Comparison of ENCODE assay signal across 20 cellular contexts in genomic region chr4:161791796-161792556, GRCh38.
"Had no signal": no experiment of that assay in that cellular context is flagged by ENCODE, and none has a peak within 500 bp of the region (broad histone marks: within the 10 kb centered on the region; RNA-seq: fewer than 3 reads in every experiment).

No MANE protein-coding gene starts in this region.

- H3K9me3 ChIP-seq: MG63 had no signal

- H3K36me3 Mint-ChIP-seq: activated naive CD8-positive, alpha-beta T cell had no signal

- DNase-seq: activated B cell treated with CpG ODN at 0.5 μM for 24 hours; activated CD4-positive, alpha-beta T cell treated with anti-CD3 and anti-CD28 coated beads for 1 hour; activated CD4-positive, alpha-beta T cell treated with anti-CD3 and anti-CD28 coated beads, Interleukin-2, amount 10 ng/mL, durations not matched to agents 24 days and 14 days; activated CD4-positive, alpha-beta T cell treated with anti-CD3 and anti-CD28 coated beads, Interleukin-2, amount 50 U/mL, for 48 hours; activated gamma-delta T cell; activated naive CD4-positive, alpha-beta T cell treated with anti-CD3 and anti-CD28 coated beads for 36 hours; activated T-cell treated with anti-CD3 and anti-CD28 coated beads, Interleukin-2, amount 50 U/mL, for 4 hours; amygdala; MG63; NCI-H1105; NCI-H1436; NCI-H1694 treated with DMSO at 0.1 percent for 48 hours; NCI-H2029 treated with DMSO at 0.1 percent for 48 hours; NCI-H345; NCI-H510A treated with DMSO at 0.1 percent for 48 hours; SIG-M5; T-helper 17 cell; T-helper 9 cell had no signal

- H3K4me3 ChIP-seq: MG63 had no signal

- H3K4me3 Mint-ChIP-seq: activated B cell treated with CpG ODN at 0.5 μM for 24 hours; activated CD4-positive, alpha-beta T cell treated with anti-CD3 and anti-CD28 coated beads, Interleukin-2, amount 10 ng/mL, durations not matched to agents 24 days and 14 days; activated naive CD4-positive, alpha-beta T cell treated with anti-CD3 and anti-CD28 coated beads for 36 hours; activated naive CD8-positive, alpha-beta T cell; activated T-cell treated with anti-CD3 and anti-CD28 coated beads, Interleukin-2, amount 50 U/mL, for 4 hours; brain; T-helper 17 cell had no signal

- H3K27ac Mint-ChIP-seq: activated B cell treated with CpG ODN at 0.5 μM for 24 hours; activated CD4-positive, alpha-beta T cell treated with anti-CD3 and anti-CD28 coated beads, Interleukin-2, amount 10 ng/mL, durations not matched to agents 24 days and 14 days; activated naive CD4-positive, alpha-beta T cell treated with anti-CD3 and anti-CD28 coated beads for 36 hours; activated naive CD8-positive, alpha-beta T cell; brain; T-helper 17 cell had no signal

- H3K27me3 Mint-ChIP-seq: activated B cell treated with CpG ODN at 0.5 μM for 24 hours; activated CD4-positive, alpha-beta T cell treated with anti-CD3 and anti-CD28 coated beads, Interleukin-2, amount 10 ng/mL, durations not matched to agents 24 days and 14 days; activated naive CD8-positive, alpha-beta T cell; brain; T-helper 17 cell had no signal

- H3K9me3 Mint-ChIP-seq: activated B cell treated with CpG ODN at 0.5 μM for 24 hours; activated CD4-positive, alpha-beta T cell treated with anti-CD3 and anti-CD28 coated beads, Interleukin-2, amount 10 ng/mL, durations not matched to agents 24 days and 14 days; activated naive CD4-positive, alpha-beta T cell treated with anti-CD3 and anti-CD28 coated beads for 36 hours; activated T-cell treated with anti-CD3 and anti-CD28 coated beads, Interleukin-2, amount 50 U/mL, for 4 hours had no signal

- ATAC-seq: T-helper 17 cell had no signal

- H3K36me3 ChIP-seq: MG63 had no signal

- H3K4me1 Mint-ChIP-seq: activated B cell treated with CpG ODN at 0.5 μM for 24 hours; activated CD4-positive, alpha-beta T cell treated with anti-CD3 and anti-CD28 coated beads, Interleukin-2, amount 10 ng/mL, durations not matched to agents 24 days and 14 days; brain; T-helper 17 cell had no signal

- H3K27me3 ChIP-seq: MG63 had no signal
